12 cellular contexts compared by ENCODE assay signal in genomic region chr13:20351279-20352022, GRCh38.
A peak's percentile ranks its signal among the peaks of the same experiment; 100 is the strongest.
DNase-seq lines count a peak whose midpoint lies in the region; ATAC-seq and TF ChIP-seq lines count a peak whose summit lies in the region.
"Had no signal": no experiment of that assay in that cellular context is flagged by ENCODE, and none has a peak within 500 bp of the region (broad histone marks: within the 10 kb centered on the region; RNA-seq: fewer than 3 reads in every experiment).

No MANE protein-coding gene starts in this region.

- TF ChIP-seq CTCF in RWPE2 (IDR thresholded peaks at IDR 0.05; ENCODE audit: poor library complexity, severe bottlenecking) (no peak), fibroblast of mammary gland (conservative IDR thresholded peaks at IDR 0.05; ENCODE audit: control insufficient read depth, insufficient read depth, low read depth, low read length) (no peak)

- H3K4me3 Mint-ChIP-seq in activated naive CD8-positive, alpha-beta T cell treated with anti-CD3 and anti-CD28 coated beads for 36 hours, result no peak overlapping the region
- no peak overlapping the region for H3K4me3 Mint-ChIP-seq in activated T-cell treated with anti-CD3 and anti-CD28 coated beads, Interleukin-2, amount 50 U/mL, for 4 hours
- H3K4me3 Mint-ChIP-seq: naive thymus-derived CD8-positive, alpha-beta T cell had no signal

- H3K27ac ChIP-seq in RWPE2 (ENCODE audit: poor library complexity, severe bottlenecking), result peak overlapping the region; percentile 81
- H3K27ac ChIP-seq: A549 had no signal

- ATAC-seq in RWPE2 (ENCODE audit: low read depth) (peak; percentile 83), HG03196 (IDR thresholded peaks at IDR 0.05; ENCODE audit: unreplicated experiment) (no peak)
- no peak for ATAC-seq in activated T-cell treated with anti-CD3 and anti-CD28 coated beads, Interleukin-2, amount 50 U/mL, for 4 hours
- ATAC-seq: A549; naive thymus-derived CD8-positive, alpha-beta T cell had no signal

- no peaks in the 10 kb centered on the region for H3K9me3 ChIP-seq in RWPE2 (ENCODE audit: severe bottlenecking)
- H3K9me3 ChIP-seq: A549 had no signal

- H3K27me3 ChIP-seq in RWPE2 (ENCODE audit: insufficient read depth, poor library complexity, severe bottlenecking), result no peaks in the 10 kb centered on the region

- no peak overlapping the region for H3K4me3 ChIP-seq in RWPE2 (ENCODE audit: severe bottlenecking)
- H3K4me3 ChIP-seq in fibroblast of mammary gland (ENCODE audit: control insufficient read depth, low read depth, low read length), result no peak overlapping the region
- H3K4me3 ChIP-seq: A549 had no signal

- DNase-seq in A172 (ENCODE audit: low spot score), result peak; percentile 42
- peak; percentile 8 for DNase-seq in HS-27A (ENCODE audit: low read depth)
- no peak for DNase-seq in RWPE2 (ENCODE audit: low spot score)
- peak; percentile 81 for DNase-seq in fibroblast of mammary gland (ENCODE audit: low read depth)
- no peak for DNase-seq in activated naive CD8-positive, alpha-beta T cell treated with anti-CD3 and anti-CD28 coated beads for 36 hours
- DNase-seq in NCI-H2107 treated with DMSO at 0.1 percent for 48 hours (lab: John Stamatoyannopoulos, UW; ENCODE audit: unreplicated experiment), result no peak
- no peak for DNase-seq in activated T-cell treated with anti-CD3 and anti-CD28 coated beads, Interleukin-2, amount 50 U/mL, for 4 hours
- DNase-seq: naive thymus-derived CD8-positive, alpha-beta T cell; NCI-H345; small intestine had no signal

- H3K4me1 Mint-ChIP-seq in activated naive CD8-positive, alpha-beta T cell treated with anti-CD3 and anti-CD28 coated beads for 36 hours, result peaks cover 4% of the 10 kb centered on the region
- no peaks in the 10 kb centered on the region for H3K4me1 Mint-ChIP-seq in activated T-cell treated with anti-CD3 and anti-CD28 coated beads, Interleukin-2, amount 50 U/mL, for 4 hours (ENCODE audit: low read depth)

- H3K27me3 Mint-ChIP-seq in activated naive CD8-positive, alpha-beta T cell treated with anti-CD3 and anti-CD28 coated beads for 36 hours, result no peaks in the 10 kb centered on the region
- no peaks in the 10 kb centered on the region for H3K27me3 Mint-ChIP-seq in activated T-cell treated with anti-CD3 and anti-CD28 coated beads, Interleukin-2, amount 50 U/mL, for 4 hours (ENCODE audit: low read depth)
- H3K27me3 Mint-ChIP-seq: naive thymus-derived CD8-positive, alpha-beta T cell had no signal

- no peaks in the 10 kb centered on the region for H3K36me3 Mint-ChIP-seq in activated naive CD8-positive, alpha-beta T cell treated with anti-CD3 and anti-CD28 coated beads for 36 hours
- H3K36me3 Mint-ChIP-seq in activated T-cell treated with anti-CD3 and anti-CD28 coated beads, Interleukin-2, amount 50 U/mL, for 4 hours (ENCODE audit: insufficient read depth), result no peaks in the 10 kb centered on the region
- H3K36me3 Mint-ChIP-seq: naive thymus-derived CD8-positive, alpha-beta T cell had no signal

- no peaks in the 10 kb centered on the region for H3K36me3 ChIP-seq in RWPE2 (ENCODE audit: low read depth)

- peaks cover 27% of the 10 kb centered on the region for H3K4me1 ChIP-seq in RWPE2 (ENCODE audit: insufficient read depth, poor library complexity, severe bottlenecking)
- H3K4me1 ChIP-seq: A549 had no signal

- H3K27ac Mint-ChIP-seq in activated naive CD8-positive, alpha-beta T cell treated with anti-CD3 and anti-CD28 coated beads for 36 hours, result no peak overlapping the region

- H3K9me3 Mint-ChIP-seq in activated naive CD8-positive, alpha-beta T cell treated with anti-CD3 and anti-CD28 coated beads for 36 hours, result no peaks in the 10 kb centered on the region
- H3K9me3 Mint-ChIP-seq in activated T-cell treated with anti-CD3 and anti-CD28 coated beads, Interleukin-2, amount 50 U/mL, for 4 hours, result no peaks in the 10 kb centered on the region
- H3K9me3 Mint-ChIP-seq: naive thymus-derived CD8-positive, alpha-beta T cell had no signal

Comparison
In these comparisons a context has a peak if more than half of its experiments do, and no peak if none do; other contexts are left out.
1. DNase-seq: peak in A172 (single experiment), HS-27A (single experiment) and fibroblast of mammary gland (single experiment); none in RWPE2 (single experiment), activated naive CD8-positive, alpha-beta T cell treated with anti-CD3 and anti-CD28 coated beads for 36 hours (single experiment), NCI-H2107 treated with DMSO at 0.1 percent for 48 hours (single experiment) and activated T-cell treated with anti-CD3 and anti-CD28 coated beads, Interleukin-2, amount 50 U/mL, for 4 hours (single experiment).